8 cellular contexts compared by ENCODE assay signal in genomic region chr17:48610282-48611211, GRCh38. TPM values are rescaled to one million over a fixed set of nuclear protein-coding genes. Genes with fewer than 3 reads are reported as not detected.
A peak's percentile ranks its signal among the peaks of the same experiment; 100 is the strongest.
DNase-seq lines count a peak whose midpoint lies in the region; ATAC-seq and TF ChIP-seq lines count a peak whose summit lies in the region.

Gene HOXB7 (minus strand): TSS chr17:48611017. CDS start chr17:48610918, 99 bp downstream.

- H3K4me3 Mint-ChIP-seq in activated CD8-positive, alpha-beta memory T cell treated with anti-CD3 and anti-CD28 coated beads, Interleukin-2, amount 10 ng/mL, durations not matched to agents 7 days and 5 days: peak within 1 kb of the TSS; percentile 81
- H3K4me3 Mint-ChIP-seq in neural crest cell: peak within 1 kb of the TSS; percentile 91

- H3K9me3 Mint-ChIP-seq in activated CD8-positive, alpha-beta memory T cell treated with anti-CD3 and anti-CD28 coated beads, Interleukin-2, amount 10 ng/mL, durations not matched to agents 7 days and 5 days (ENCODE audit: low read depth): no peaks in the 10 kb centered on the region
- H3K9me3 Mint-ChIP-seq in neural crest cell: no peaks in the 10 kb centered on the region

- H3K27ac Mint-ChIP-seq in activated CD8-positive, alpha-beta memory T cell treated with anti-CD3 and anti-CD28 coated beads, Interleukin-2, amount 10 ng/mL, durations not matched to agents 7 days and 5 days: peak within 1 kb of the TSS; percentile 22
- peak within 1 kb of the TSS; percentile 53 for H3K27ac Mint-ChIP-seq in neural crest cell (ENCODE audit: unreplicated experiment)

- peaks cover 79% of the 10 kb centered on the region for H3K27me3 Mint-ChIP-seq in activated CD8-positive, alpha-beta memory T cell treated with anti-CD3 and anti-CD28 coated beads, Interleukin-2, amount 10 ng/mL, durations not matched to agents 7 days and 5 days
- H3K27me3 Mint-ChIP-seq in neural crest cell (ENCODE audit: low read depth): peaks cover 100% of the 10 kb centered on the region

- peaks cover 2% of the 10 kb centered on the region for H3K36me3 Mint-ChIP-seq in activated CD8-positive, alpha-beta memory T cell treated with anti-CD3 and anti-CD28 coated beads, Interleukin-2, amount 10 ng/mL, durations not matched to agents 7 days and 5 days
- H3K36me3 Mint-ChIP-seq in neural crest cell (ENCODE audit: low read depth): peaks cover 17% of the 10 kb centered on the region

- peak within 1 kb of the TSS; percentile 72 for H3K4me3 ChIP-seq in fibroblast of mammary gland (ENCODE audit: control insufficient read depth, low read depth, low read length)

- ATAC-seq in activated CD8-positive, alpha-beta memory T cell treated with anti-CD3 and anti-CD28 coated beads, Interleukin-2, amount 10 ng/mL, durations not matched to agents 7 days and 5 days: peak; percentile 54
- ATAC-seq in GM21360 (IDR thresholded peaks at IDR 0.05; ENCODE audit: unreplicated experiment): no peak
- ATAC-seq in GM21619 (IDR thresholded peaks at IDR 0.05; ENCODE audit: unreplicated experiment): no peak

- CTCF ChIA-PET in activated CD8-positive, alpha-beta memory T cell treated with anti-CD3 and anti-CD28 coated beads, Interleukin-2, amount 10 ng/mL, durations not matched to agents 7 days and 5 days (lab: Charles Lee): interaction anchor here (0.6 to 4.8 kb wide), 12 partner anchors 9 to 640 kb away, joined by 3 to 40 read pairs (median 3); partner anchors contain the start of genes CDK5RAP3 and HOXB5

- peaks cover 35% of the 10 kb centered on the region for H3K4me1 Mint-ChIP-seq in activated CD8-positive, alpha-beta memory T cell treated with anti-CD3 and anti-CD28 coated beads, Interleukin-2, amount 10 ng/mL, durations not matched to agents 7 days and 5 days
- peaks cover 28% of the 10 kb centered on the region for H3K4me1 Mint-ChIP-seq in neural crest cell

- no peak for TF ChIP-seq CTCF in fibroblast of mammary gland (conservative IDR thresholded peaks at IDR 0.05; ENCODE audit: control insufficient read depth, insufficient read depth, low read depth, low read length)
- no peak for TF ChIP-seq CTCF in neural crest cell (conservative IDR thresholded peaks at IDR 0.05)

- peak; percentile 72 for DNase-seq in activated naive CD4-positive, alpha-beta T cell treated with Interleukin-2 at 50 U/mL for 16 hours
- DNase-seq in activated naive CD4-positive, alpha-beta T cell (lab: John Stamatoyannopoulos, UW): no peak
- peak; percentile 37 for DNase-seq in NCI-H2107 treated with DMSO at 0.1 percent for 48 hours (lab: John Stamatoyannopoulos, UW; ENCODE audit: unreplicated experiment)
- peak; percentile 81 for DNase-seq in activated CD8-positive, alpha-beta memory T cell treated with anti-CD3 and anti-CD28 coated beads, Interleukin-2, amount 10 ng/mL, durations not matched to agents 7 days and 5 days
- peak; percentile 58 for DNase-seq in fibroblast of mammary gland (ENCODE audit: low read depth)
- no peak for DNase-seq in neural crest cell (ENCODE audit: low read depth, low spot score)

RNA-seq across cellular contexts. Expression of gene HOXB7, which starts in this region (rescaled TPM):
- total RNA-seq in activated CD8-positive, alpha-beta memory T cell treated with anti-CD3 and anti-CD28 coated beads, Interleukin-2, amount 10 ng/mL, durations not matched to agents 7 days and 5 days: 1 to 10 TPM; 1.7 TPM
- 8.5 and 11.4 TPM in 2 replicates for total RNA-seq in neural crest cell

Comparison
In these comparisons a context has a peak if more than half of its experiments do, and no peak if none do; other contexts are left out.
1. DNase-seq: peak in activated naive CD4-positive, alpha-beta T cell treated with Interleukin-2 at 50 U/mL for 16 hours (single experiment), NCI-H2107 treated with DMSO at 0.1 percent for 48 hours (single experiment), activated CD8-positive, alpha-beta memory T cell treated with anti-CD3 and anti-CD28 coated beads, Interleukin-2, amount 10 ng/mL, durations not matched to agents 7 days and 5 days (single experiment) and fibroblast of mammary gland (single experiment); none in activated naive CD4-positive, alpha-beta T cell (0 of 4) and neural crest cell (single experiment).